In genomic region chr19:49444100-49444700, GRCh38 we compare ENCODE assay signal across 2 cellular contexts.
TF ChIP-seq lines count a peak whose summit lies in the region.

No MANE protein-coding gene starts in this region.

TF ChIP-seq in HEK293, 187 proteins besides CTCF, POLR2A, EP300 and RAD21:
- TF ChIP-seq ZNF366 (tag by site-specific recombination; conservative IDR thresholded peaks at IDR 0.05) (peak; percentile 92), SCRT2 (tag by site-specific recombination; IDR thresholded peaks at IDR 0.05) (peak; percentile 29; the same call in 1 of the 2 replicates), ZNF10 (tag by site-specific recombination; IDR thresholded peaks at IDR 0.05) (peak; percentile 33; the same call in 1 of the 2 replicates)

TF ChIP-seq in HepG2, 621 proteins besides CTCF, POLR2A, EP300 and RAD21:
- TF ChIP-seq CSRNP1 (CRISPR knock-in tag; IDR thresholded peaks at IDR 0.05) (0 out of 2 replicates have a peak, but pooled peaks have one; percentile 14), ZNF512 (CRISPR knock-in tag; IDR thresholded peaks at IDR 0.05) (peak; percentile 93), ZNF460 (CRISPR knock-in tag; IDR thresholded peaks at IDR 0.05; ENCODE audit: borderline replicate concordance) (peak; percentile 69; the same call in 1 of the 2 replicates)
